ENCODE assay signal across 32 cellular contexts in genomic region chr3:135069406-135069805, GRCh38.
"Had no signal": no experiment of that assay in that cellular context is flagged by ENCODE, and none has a peak within 500 bp of the region (broad histone marks: within the 10 kb centered on the region; RNA-seq: fewer than 3 reads in every experiment).

No MANE protein-coding gene starts in this region.

- H3K4me3 ChIP-seq: adrenal gland, ascending aorta, body of pancreas, breast epithelium, cardiac muscle cell had no signal

- H3K27me3 ChIP-seq: adrenal gland, ascending aorta, body of pancreas, brain microvascular endothelial cell, breast epithelium, cardiac muscle cell had no signal

- ATAC-seq: activated naive CD4-positive, alpha-beta T cell treated with anti-CD3 and anti-CD28 coated beads, Interleukin-2, amount 50 U/mL, for 72 hours; activated naive CD8-positive, alpha-beta T cell treated with anti-CD3 and anti-CD28 coated beads, Interleukin-2, amount 50 U/mL, for 24 hours; activated T-cell treated with anti-CD3 and anti-CD28 coated beads, Interleukin-2, amount 50 U/mL, for 4 hours; activated T-cell treated with anti-CD3 and anti-CD28 coated beads, Interleukin-2, amount 50 U/mL, for 72 hours; activated T-helper 17 cell treated with anti-CD3 and anti-CD28 coated beads, Interleukin-2, amount 50 U/mL, for 72 hours; body of pancreas had no signal

- H3K4me1 ChIP-seq: adrenal gland, ascending aorta, body of pancreas, breast epithelium had no signal

- H3K9me3 ChIP-seq: adrenal gland, breast epithelium had no signal

- DNase-seq: activated effector memory CD4-positive, alpha-beta T cell treated with anti-CD3 and anti-CD28 coated beads, Interleukin-2, amount 50 U/mL, for 16 hours; activated effector memory CD4-positive, alpha-beta T cell treated with Interleukin-2 at 50 U/mL for 16 hours; activated gamma-delta T cell; activated gamma-delta T cell treated with Interleukin-2 at 50 U/mL for 16 hours; activated naive CD4-positive, alpha-beta T cell; activated naive CD4-positive, alpha-beta T cell treated with anti-CD3 and anti-CD28 coated beads for 36 hours; activated naive CD4-positive, alpha-beta T cell treated with anti-CD3 and anti-CD28 coated beads, Interleukin-2, amount 10 ng/mL, durations not matched to agents 7 days and 5 days; activated naive CD4-positive, alpha-beta T cell treated with anti-CD3 and anti-CD28 coated beads, Interleukin-2, amount 50 U/mL, for 16 hours; activated naive CD4-positive, alpha-beta T cell treated with Interleukin-2 at 50 U/mL for 16 hours; activated naive CD8-positive, alpha-beta T cell treated with anti-CD3 and anti-CD28 coated beads for 36 hours; activated naive CD8-positive, alpha-beta T cell treated with anti-CD3 and anti-CD28 coated beads, Interleukin-2, amount 10 ng/mL, durations not matched to agents 7 days and 5 days; activated naive CD8-positive, alpha-beta T cell treated with anti-CD3 and anti-CD28 coated beads, Interleukin-2, amount 50 U/mL, for 24 hours; activated T-cell treated with anti-CD3 and anti-CD28 coated beads, Interleukin-2, amount 50 U/mL, for 1 hour; activated T-cell treated with anti-CD3 and anti-CD28 coated beads, Interleukin-2, amount 50 U/mL, for 24 hours; activated T-cell treated with anti-CD3 and anti-CD28 coated beads, Interleukin-2, amount 50 U/mL, for 4 hours; activated T-cell treated with anti-CD3 and anti-CD28 coated beads, Interleukin-2, amount 50 U/mL, for 48 hours; activated T-cell treated with anti-CD3 and anti-CD28 coated beads, Interleukin-2, amount 50 U/mL, for 72 hours; adrenal gland; amniotic stem cell; amygdala; anterior cingulate cortex; aorta; body of pancreas; brain microvascular endothelial cell; caudate nucleus; central memory CD4-positive, alpha-beta T cell; cerebellar nuclear complex had no signal

- H3K36me3 ChIP-seq: adrenal gland, ascending aorta, brain microvascular endothelial cell, breast epithelium, cardiac muscle cell had no signal

- H3K27ac ChIP-seq: adrenal gland, ascending aorta, body of pancreas, brain microvascular endothelial cell, breast epithelium, cardiac muscle cell had no signal
